Comparison of ENCODE assay signal across 16 cellular contexts in genomic region chr3:122247825-122248185, GRCh38.
DNase-seq lines count a peak whose midpoint lies in the region; ATAC-seq, FAIRE-seq and TF ChIP-seq lines count a peak whose summit lies in the region.
"Had no signal": no experiment of that assay in that cellular context is flagged by ENCODE, and none has a peak within 500 bp of the region (broad histone marks: within the 10 kb centered on the region; RNA-seq: fewer than 3 reads in every experiment).

No MANE protein-coding gene starts in this region.

- no peaks in the 10 kb centered on the region for H3K36me3 ChIP-seq in GM12878 (ENCODE audit: control insufficient read depth in 2 of 2, insufficient read depth in 2 of 2, low read length in 1 of 2)
- no peaks in the 10 kb centered on the region for H3K36me3 ChIP-seq in left ventricle myocardium inferior
- no peaks in the 10 kb centered on the region for H3K36me3 ChIP-seq in CD4-positive, alpha-beta memory T cell (ENCODE audit: insufficient read depth, low read length)
- H3K36me3 ChIP-seq: gastroesophageal sphincter, left lung had no signal

- H3K4me3 ChIP-seq in HL-60 (replicated peaks; ENCODE audit: insufficient read depth, low read length) (no peak overlapping the region), GM12878 (no peak overlapping the region), left ventricle myocardium inferior (no peak overlapping the region)
- no peak overlapping the region for H3K4me3 ChIP-seq in CD4-positive, alpha-beta memory T cell (ENCODE audit: low read length in 2 of 2)
- H3K4me3 ChIP-seq: gastroesophageal sphincter, left lung, PC-9 had no signal

- ATAC-seq in GM12878: peak; percentile 79
- ATAC-seq: activated naive CD8-positive, alpha-beta T cell treated with anti-CD3 and anti-CD28 coated beads, Interleukin-2, amount 50 U/mL, for 24 hours; gastroesophageal sphincter had no signal

- CTCF ChIA-PET in GM12878 (lab: Yijun Ruan, JAX): interaction anchor here (0.8 to 6.3 kb wide), 8 partner anchors 8 to 147 kb away, joined by 3 to 62 read pairs (median 4); no protein-coding TSS in a partner anchor
- CTCF ChIA-PET in activated CD4-positive, alpha-beta memory T cell treated with anti-CD3 and anti-CD28 coated beads for 36 hours (lab: Charles Lee): no interaction called here
- CTCF ChIA-PET in CD4-positive, alpha-beta memory T cell (lab: Charles Lee; ENCODE audit: partially characterized antibody): no interaction called here

- peak overlapping the region; percentile 9; the same call in 1 of the 2 replicates for H2AFZ ChIP-seq in GM12878 (ENCODE audit: control insufficient read depth, low read depth, low read length)
- H2AFZ ChIP-seq: PC-9 had no signal

- no peak overlapping the region; the same call in 1 of the 2 replicates for H3K4me2 ChIP-seq in GM12878 (ENCODE audit: control insufficient read depth, insufficient read depth)
- H3K4me2 ChIP-seq: PC-9 had no signal

- in situ Hi-C loops in GM12878 (cut with MboI): no loop called here

- no peak overlapping the region for H3K9ac ChIP-seq in GM12878 (ENCODE audit: control insufficient read depth, insufficient read depth, low read length)

- peaks cover 16% of the 10 kb centered on the region for H3K4me1 Mint-ChIP-seq in activated CD4-positive, alpha-beta memory T cell treated with anti-CD3 and anti-CD28 coated beads for 36 hours (ENCODE audit: low read depth)
- peaks cover 3 to 17% (median 7%) of the 10 kb centered on the region in 4 donors for H3K4me1 Mint-ChIP-seq in CD4-positive, alpha-beta memory T cell

- H3K27ac Mint-ChIP-seq in activated CD4-positive, alpha-beta memory T cell treated with anti-CD3 and anti-CD28 coated beads for 36 hours: no peak overlapping the region
- H3K27ac Mint-ChIP-seq in CD4-positive, alpha-beta memory T cell: no peak overlapping the region
- H3K27ac Mint-ChIP-seq: activated naive CD8-positive, alpha-beta T cell treated with anti-CD3 and anti-CD28 coated beads, Interleukin-2, amount 50 U/mL, for 24 hours had no signal

- SMC1A ChIA-PET in GM12878 (lab: Charles Lee; ENCODE audit: uncharacterized antibody, unreplicated experiment): interaction anchor here (1.4 to 15.2 kb wide), 9 partner anchors 8 to 145 kb away, joined by 4 to 262 read pairs (median 19); no protein-coding TSS in a partner anchor

- 9% methylated on average over 5 of the region's 5 CpGs for WGBS in GM12878 (ENCODE audit: insufficient coverage, insufficient replicate concordance, low lambda C conversion rate, missing lambda C conversion rate)

- TF ChIP-seq CTCF in HL-60 (IDR thresholded peaks at IDR 0.05; ENCODE audit: insufficient read depth, low read length): no peak
- no peak for TF ChIP-seq CTCF in GM12878 (IDR thresholded peaks at IDR 0.05 in 2 of 3, conservative IDR thresholded peaks at IDR 0.05 in 1 of 3; ENCODE audit: control insufficient read depth in 2 of 3, extremely low read depth in 1 of 3, insufficient read depth in 1 of 3, low read depth in 3 of 3, low read length in 3 of 3)
- no peak for TF ChIP-seq CTCF in left ventricle myocardium inferior (IDR thresholded peaks at IDR 0.05; ENCODE audit: borderline replicate concordance)

- H3K9me3 ChIP-seq in GM12878 (replicated peaks; ENCODE audit: control insufficient read depth, insufficient read depth, low read length): no peaks in the 10 kb centered on the region
- H3K9me3 ChIP-seq in left ventricle myocardium inferior (replicated peaks): no peaks in the 10 kb centered on the region
- H3K9me3 ChIP-seq in CD4-positive, alpha-beta memory T cell (ENCODE audit: control insufficient read depth in 1 of 2, low read length in 2 of 2): no peaks in the 10 kb centered on the region
- H3K9me3 ChIP-seq: gastroesophageal sphincter, left lung had no signal

- no peak for TF ChIP-seq POLR2A in GM12878 (IDR thresholded peaks at IDR 0.05; ENCODE audit: low read depth, low read length)

- no peaks in the 10 kb centered on the region for H4K20me1 ChIP-seq in GM12878 (ENCODE audit: control insufficient read depth, insufficient read depth)

- POLR2A ChIA-PET in GM12878 (lab: Charles Lee): interaction anchor here (0.6 to 2.5 kb wide), 6 partner anchors 11 to 154 kb away, joined by 3 to 11 read pairs (median 5); no protein-coding TSS in a partner anchor
- POLR2A ChIA-PET in activated CD4-positive, alpha-beta memory T cell treated with anti-CD3 and anti-CD28 coated beads for 36 hours (lab: Charles Lee): no interaction called here
- POLR2A ChIA-PET in CD4-positive, alpha-beta memory T cell (lab: Charles Lee; ENCODE audit: partially characterized antibody): no interaction called here

- H3K79me2 ChIP-seq in GM12878 (ENCODE audit: control insufficient read depth, insufficient read depth, low read length): no peaks in the 10 kb centered on the region

- TF ChIP-seq RAD21 in GM12878 (IDR thresholded peaks at IDR 0.05; ENCODE audit: insufficient read depth, low read depth, low read length): no peak

- no peak for FAIRE-seq in GM12878 (lab: Jason Lieb, UNC)

- H3K4me1 ChIP-seq in GM12878 (ENCODE audit: control insufficient read depth, insufficient read depth, low read length): peaks cover 21% of the 10 kb centered on the region
- H3K4me1 ChIP-seq in left ventricle myocardium inferior: no peaks in the 10 kb centered on the region
- peaks cover 6% of the 10 kb centered on the region for H3K4me1 ChIP-seq in CD4-positive, alpha-beta memory T cell (ENCODE audit: insufficient read depth, low read length)
- H3K4me1 ChIP-seq: gastroesophageal sphincter had no signal

- intact Hi-C loops in GM12878 (cut with micrococcal nuclease; ENCODE audit: unreplicated experiment): no loop called here
- intact Hi-C loops in left ventricle myocardium inferior (cut with micrococcal nuclease): no loop called here
- intact Hi-C loops in activated CD4-positive, alpha-beta memory T cell treated with anti-CD3 and anti-CD28 coated beads for 36 hours (cut with micrococcal nuclease): loop anchor here (2.0 kb wide), 1 partner anchor 101 kb away; no protein-coding TSS in a partner anchor
- intact Hi-C loops in CD4-positive, alpha-beta memory T cell (cut with micrococcal nuclease): no loop called here

- BruUV-seq in GM12878 (replicated peaks; lab: Mats Ljungman, UMichigan): no TSS peak

- H3K27me3 ChIP-seq in HL-60 (ENCODE audit: insufficient read depth, poor library complexity, severe bottlenecking): no peaks in the 10 kb centered on the region
- no peaks in the 10 kb centered on the region for H3K27me3 ChIP-seq in GM12878 (replicated peaks in 1 of 2; ENCODE audit: control insufficient read depth in 2 of 2, insufficient read depth in 2 of 2, low read length in 1 of 2)
- H3K27me3 ChIP-seq in left ventricle myocardium inferior (ENCODE audit: low read depth): peaks cover 6% of the 10 kb centered on the region
- H3K27me3 ChIP-seq in CD4-positive, alpha-beta memory T cell (ENCODE audit: insufficient read depth, low read length): no peaks in the 10 kb centered on the region
- H3K27me3 ChIP-seq: gastroesophageal sphincter, left lung had no signal

- H3K4me3 Mint-ChIP-seq in activated CD4-positive, alpha-beta memory T cell treated with anti-CD3 and anti-CD28 coated beads for 36 hours: no peak overlapping the region
- H3K4me3 Mint-ChIP-seq in CD4-positive, alpha-beta memory T cell: no peak overlapping the region
- H3K4me3 Mint-ChIP-seq: activated naive CD8-positive, alpha-beta T cell treated with anti-CD3 and anti-CD28 coated beads, Interleukin-2, amount 50 U/mL, for 24 hours had no signal

- peak in 2 of 3 experiments; percentile 34 to 94 for DNase-seq in NCI-H1417 (lab: John Stamatoyannopoulos, UW)
- DNase-seq in NCI-H1417 treated with DMSO at 0.1 percent for 48 hours (lab: John Stamatoyannopoulos, UW): no peak
- no peak for DNase-seq in HL-60 (ENCODE audit: low read depth in 1 of 2, low spot score in 1 of 2)
- no peak for DNase-seq in GM12878 (ENCODE audit: low read depth, low spot score)
- DNase-seq in stromal cell of bone marrow (ENCODE audit: low read depth): peak; percentile 9
- no peak for DNase-seq in left ventricle myocardium inferior
- DNase-seq in activated CD4-positive, alpha-beta memory T cell treated with anti-CD3 and anti-CD28 coated beads for 36 hours: no peak
- no peak for DNase-seq in CD4-positive, alpha-beta memory T cell
- DNase-seq: activated CD8-positive, alpha-beta memory T cell treated with anti-CD3 and anti-CD28 coated beads for 24 hours; activated naive CD8-positive, alpha-beta T cell treated with anti-CD3 and anti-CD28 coated beads, Interleukin-2, amount 50 U/mL, for 24 hours; left lung; NCI-H1436 treated with DMSO at 0.1 percent for 48 hours; occipital lobe; PC-9; stimulated activated CD4-positive, alpha-beta T cell treated with anti-CD3 and anti-CD28 coated beads, Interleukin-2, amount 100 ng/mL, for 24 hours had no signal

- no peaks in the 10 kb centered on the region for H3K36me3 Mint-ChIP-seq in activated CD4-positive, alpha-beta memory T cell treated with anti-CD3 and anti-CD28 coated beads for 36 hours
- H3K36me3 Mint-ChIP-seq in CD4-positive, alpha-beta memory T cell: no peaks in the 10 kb centered on the region

- RAD21 ChIA-PET in GM12878 (lab: Charles Lee; ENCODE audit: unreplicated experiment): interaction anchor here (1.4 to 15.8 kb wide), 4 partner anchors 11 to 144 kb away, joined by 5 to 441 read pairs (median 18); no protein-coding TSS in a partner anchor

- peaks cover 4% of the 10 kb centered on the region for H3K27me3 Mint-ChIP-seq in activated CD4-positive, alpha-beta memory T cell treated with anti-CD3 and anti-CD28 coated beads for 36 hours
- H3K27me3 Mint-ChIP-seq in CD4-positive, alpha-beta memory T cell: no peaks in the 10 kb centered on the region

- TF ChIP-seq EP300 in GM12878 (IDR thresholded peaks at IDR 0.05; ENCODE audit: borderline replicate concordance in 1 of 2, control insufficient read depth in 1 of 2, low read depth in 2 of 2, low read length in 2 of 2): no peak

- no peaks in the 10 kb centered on the region for H3K9me3 Mint-ChIP-seq in activated CD4-positive, alpha-beta memory T cell treated with anti-CD3 and anti-CD28 coated beads for 36 hours
- no peaks in the 10 kb centered on the region for H3K9me3 Mint-ChIP-seq in CD4-positive, alpha-beta memory T cell
- H3K9me3 Mint-ChIP-seq: activated naive CD8-positive, alpha-beta T cell treated with anti-CD3 and anti-CD28 coated beads, Interleukin-2, amount 50 U/mL, for 24 hours had no signal

- H3K27ac ChIP-seq in HL-60 (replicated peaks) (peak overlapping the region; percentile 82), GM12878 (ENCODE audit: control insufficient read depth, insufficient read depth) (no peak overlapping the region), left ventricle myocardium inferior (replicated peaks) (no peak overlapping the region)
- no peak overlapping the region for H3K27ac ChIP-seq in CD4-positive, alpha-beta memory T cell (ENCODE audit: low read depth, low read length)
- H3K27ac ChIP-seq: PC-9 had no signal

TF ChIP-seq in GM12878, 131 proteins besides CTCF, POLR2A, EP300 and RAD21 (continues in another document):
- TF ChIP-seq MAX (IDR thresholded peaks at IDR 0.05; ENCODE audit: low read depth, low read length): peak; percentile 28; the same call in 1 of the 2 replicates
- TF ChIP-seq TCF3 (IDR thresholded peaks at IDR 0.05; ENCODE audit: borderline replicate concordance, insufficient read depth, low read depth, low read length): 0 out of 2 replicates have a peak, but pooled peaks have one; percentile 18

Comparison
In these comparisons a context has a peak if more than half of its experiments do, and no peak if none do; other contexts are left out.
1. DNase-seq: peak in NCI-H1417 (2 of 3) and stromal cell of bone marrow (single experiment); none in NCI-H1417 treated with DMSO at 0.1 percent for 48 hours (single experiment), HL-60 (0 of 2), GM12878 (single experiment), left ventricle myocardium inferior (single experiment), activated CD4-positive, alpha-beta memory T cell treated with anti-CD3 and anti-CD28 coated beads for 36 hours (single experiment) and CD4-positive, alpha-beta memory T cell (0 of 5).